In genomic region chr11:61955416-61956135, GRCh38 we compare ENCODE assay signal across 1 cellular context.
TF ChIP-seq lines count a peak whose summit lies in the region.

No MANE protein-coding gene starts in this region.

TF ChIP-seq in HepG2, 621 proteins besides CTCF, POLR2A, EP300 and RAD21:
- TF ChIP-seq HHEX (CRISPR knock-in tag; IDR thresholded peaks at IDR 0.05) (no peak), TIGD3 (CRISPR knock-in tag; IDR thresholded peaks at IDR 0.05; ENCODE audit: borderline replicate concordance) (no peak), HNRNPH1 (optimal IDR thresholded peaks at IDR 0.05; ENCODE audit: low read depth, low read length) (no peak), FOXM1 (CRISPR knock-in tag; IDR thresholded peaks at IDR 0.05) (no peak)
